ENCODE assay signal across 1 cellular context in the genomic region with DNA sequence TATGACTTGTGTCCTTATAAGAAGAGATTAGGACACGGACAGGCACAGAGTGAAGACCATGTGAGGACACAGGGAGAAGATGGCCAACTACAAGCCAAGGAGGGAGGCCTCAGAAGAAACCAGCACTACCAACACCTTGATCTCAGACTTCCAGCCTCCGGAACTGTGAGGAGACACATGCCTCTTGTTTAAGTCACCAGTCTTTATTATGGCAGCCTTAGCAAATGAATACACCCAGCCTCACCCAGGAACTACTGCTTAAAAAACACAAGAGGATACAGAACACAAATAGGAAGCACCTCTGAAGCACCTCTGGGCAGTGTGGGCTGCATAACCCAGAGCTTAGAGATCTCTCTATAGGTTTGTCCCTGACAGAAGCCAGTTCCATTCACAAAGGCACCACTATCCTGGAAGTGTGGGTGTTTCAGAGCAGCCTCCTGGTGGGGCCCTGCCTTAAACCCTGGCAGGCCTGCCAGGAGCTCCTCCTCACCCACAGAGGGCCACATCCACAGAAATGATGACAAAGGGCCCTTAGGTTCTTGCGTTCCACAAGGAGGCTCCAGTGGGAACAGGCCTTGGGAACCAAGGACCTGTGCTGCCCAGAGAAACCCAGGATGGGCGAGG.
A peak's percentile ranks its signal among the peaks of the same experiment; 100 is the strongest.
TF ChIP-seq lines count a peak whose summit lies in the region.

No MANE protein-coding gene starts in this region.

TF ChIP-seq in K562, 482 proteins besides CTCF, POLR2A, EP300 and RAD21:
- TF ChIP-seq BCOR (IDR thresholded peaks at IDR 0.05) = no peak; the same call in 1 of the 2 replicates
- TF ChIP-seq SRSF7 (optimal IDR thresholded peaks at IDR 0.05; ENCODE audit: low read depth, low read length) = no peak
- no peak for TF ChIP-seq CBFB (CRISPR knock-in tag; IDR thresholded peaks at IDR 0.05)
- TF ChIP-seq, protein P1, sequence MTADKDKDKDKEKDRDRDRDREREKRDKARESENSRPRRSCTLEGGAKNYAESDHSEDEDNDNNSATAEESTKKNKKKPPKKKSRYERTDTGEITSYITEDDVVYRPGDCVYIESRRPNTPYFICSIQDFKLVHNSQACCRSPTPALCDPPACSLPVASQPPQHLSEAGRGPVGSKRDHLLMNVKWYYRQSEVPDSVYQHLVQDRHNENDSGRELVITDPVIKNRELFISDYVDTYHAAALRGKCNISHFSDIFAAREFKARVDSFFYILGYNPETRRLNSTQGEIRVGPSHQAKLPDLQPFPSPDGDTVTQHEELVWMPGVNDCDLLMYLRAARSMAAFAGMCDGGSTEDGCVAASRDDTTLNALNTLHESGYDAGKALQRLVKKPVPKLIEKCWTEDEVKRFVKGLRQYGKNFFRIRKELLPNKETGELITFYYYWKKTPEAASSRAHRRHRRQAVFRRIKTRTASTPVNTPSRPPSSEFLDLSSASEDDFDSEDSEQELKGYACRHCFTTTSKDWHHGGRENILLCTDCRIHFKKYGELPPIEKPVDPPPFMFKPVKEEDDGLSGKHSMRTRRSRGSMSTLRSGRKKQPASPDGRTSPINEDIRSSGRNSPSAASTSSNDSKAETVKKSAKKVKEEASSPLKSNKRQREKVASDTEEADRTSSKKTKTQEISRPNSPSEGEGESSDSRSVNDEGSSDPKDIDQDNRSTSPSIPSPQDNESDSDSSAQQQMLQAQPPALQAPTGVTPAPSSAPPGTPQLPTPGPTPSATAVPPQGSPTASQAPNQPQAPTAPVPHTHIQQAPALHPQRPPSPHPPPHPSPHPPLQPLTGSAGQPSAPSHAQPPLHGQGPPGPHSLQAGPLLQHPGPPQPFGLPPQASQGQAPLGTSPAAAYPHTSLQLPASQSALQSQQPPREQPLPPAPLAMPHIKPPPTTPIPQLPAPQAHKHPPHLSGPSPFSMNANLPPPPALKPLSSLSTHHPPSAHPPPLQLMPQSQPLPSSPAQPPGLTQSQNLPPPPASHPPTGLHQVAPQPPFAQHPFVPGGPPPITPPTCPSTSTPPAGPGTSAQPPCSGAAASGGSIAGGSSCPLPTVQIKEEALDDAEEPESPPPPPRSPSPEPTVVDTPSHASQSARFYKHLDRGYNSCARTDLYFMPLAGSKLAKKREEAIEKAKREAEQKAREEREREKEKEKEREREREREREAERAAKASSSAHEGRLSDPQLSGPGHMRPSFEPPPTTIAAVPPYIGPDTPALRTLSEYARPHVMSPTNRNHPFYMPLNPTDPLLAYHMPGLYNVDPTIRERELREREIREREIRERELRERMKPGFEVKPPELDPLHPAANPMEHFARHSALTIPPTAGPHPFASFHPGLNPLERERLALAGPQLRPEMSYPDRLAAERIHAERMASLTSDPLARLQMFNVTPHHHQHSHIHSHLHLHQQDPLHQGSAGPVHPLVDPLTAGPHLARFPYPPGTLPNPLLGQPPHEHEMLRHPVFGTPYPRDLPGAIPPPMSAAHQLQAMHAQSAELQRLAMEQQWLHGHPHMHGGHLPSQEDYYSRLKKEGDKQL (CRISPR knock-in tag; IDR thresholded peaks at IDR 0.05; ENCODE audit: borderline replicate concordance) = no peak
- no peak for TF ChIP-seq ZNF76 (CRISPR knock-in tag; IDR thresholded peaks at IDR 0.05; ENCODE audit: borderline replicate concordance)
- TF ChIP-seq ZNF584 (CRISPR knock-in tag; IDR thresholded peaks at IDR 0.05; ENCODE audit: low read depth) = 0 out of 2 replicates have a peak, but pooled peaks have one; percentile 40
- TF ChIP-seq ATF1 (CRISPR knock-in tag; IDR thresholded peaks at IDR 0.05) = no peak
- no peak for TF ChIP-seq ATF1 (tag; IDR thresholded peaks at IDR 0.05)
- TF ChIP-seq, protein P2, sequence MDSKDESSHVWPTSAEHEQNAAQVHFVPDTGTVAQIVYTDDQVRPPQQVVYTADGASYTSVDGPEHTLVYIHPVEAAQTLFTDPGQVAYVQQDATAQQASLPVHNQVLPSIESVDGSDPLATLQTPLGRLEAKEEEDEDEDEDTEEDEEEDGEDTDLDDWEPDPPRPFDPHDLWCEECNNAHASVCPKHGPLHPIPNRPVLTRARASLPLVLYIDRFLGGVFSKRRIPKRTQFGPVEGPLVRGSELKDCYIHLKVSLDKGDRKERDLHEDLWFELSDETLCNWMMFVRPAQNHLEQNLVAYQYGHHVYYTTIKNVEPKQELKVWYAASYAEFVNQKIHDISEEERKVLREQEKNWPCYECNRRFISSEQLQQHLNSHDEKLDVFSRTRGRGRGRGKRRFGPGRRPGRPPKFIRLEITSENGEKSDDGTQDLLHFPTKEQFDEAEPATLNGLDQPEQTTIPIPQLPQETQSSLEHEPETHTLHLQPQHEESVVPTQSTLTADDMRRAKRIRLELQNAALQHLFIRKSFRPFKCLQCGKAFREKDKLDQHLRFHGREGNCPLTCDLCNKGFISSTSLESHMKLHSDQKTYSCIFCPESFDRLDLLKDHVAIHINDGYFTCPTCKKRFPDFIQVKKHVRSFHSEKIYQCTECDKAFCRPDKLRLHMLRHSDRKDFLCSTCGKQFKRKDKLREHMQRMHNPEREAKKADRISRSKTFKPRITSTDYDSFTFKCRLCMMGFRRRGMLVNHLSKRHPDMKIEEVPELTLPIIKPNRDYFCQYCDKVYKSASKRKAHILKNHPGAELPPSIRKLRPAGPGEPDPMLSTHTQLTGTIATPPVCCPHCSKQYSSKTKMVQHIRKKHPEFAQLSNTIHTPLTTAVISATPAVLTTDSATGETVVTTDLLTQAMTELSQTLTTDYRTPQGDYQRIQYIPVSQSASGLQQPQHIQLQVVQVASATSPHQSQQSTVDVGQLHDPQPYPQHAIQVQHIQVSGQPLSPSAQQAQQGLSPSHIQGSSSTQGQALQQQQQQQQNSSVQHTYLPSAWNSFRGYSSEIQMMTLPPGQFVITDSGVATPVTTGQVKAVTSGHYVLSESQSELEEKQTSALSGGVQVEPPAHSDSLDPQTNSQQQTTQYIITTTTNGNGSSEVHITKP (IDR thresholded peaks at IDR 0.05; ENCODE audit: partially characterized antibody) = no peak
